ENCODE assay signal across 1 cellular context in genomic region chr10:102501201-102502028, GRCh38.
TF ChIP-seq lines count a peak whose summit lies in the region.

No MANE protein-coding gene starts in this region.

TF ChIP-seq in IMR-90, 13 proteins besides CTCF, POLR2A, EP300 and RAD21:
- TF ChIP-seq, protein P1, sequence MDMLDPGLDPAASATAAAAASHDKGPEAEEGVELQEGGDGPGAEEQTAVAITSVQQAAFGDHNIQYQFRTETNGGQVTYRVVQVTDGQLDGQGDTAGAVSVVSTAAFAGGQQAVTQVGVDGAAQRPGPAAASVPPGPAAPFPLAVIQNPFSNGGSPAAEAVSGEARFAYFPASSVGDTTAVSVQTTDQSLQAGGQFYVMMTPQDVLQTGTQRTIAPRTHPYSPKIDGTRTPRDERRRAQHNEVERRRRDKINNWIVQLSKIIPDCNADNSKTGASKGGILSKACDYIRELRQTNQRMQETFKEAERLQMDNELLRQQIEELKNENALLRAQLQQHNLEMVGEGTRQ (IDR thresholded peaks at IDR 0.05; ENCODE audit: low read depth, low read length), result no peak
- TF ChIP-seq RFX5 (IDR thresholded peaks at IDR 0.05; ENCODE audit: low read depth, low read length), result no peak
- no peak for TF ChIP-seq ELK1 (IDR thresholded peaks at IDR 0.05; ENCODE audit: borderline replicate concordance, low read depth, low read length)
